Comparison of ENCODE assay signal across 16 cellular contexts in the genomic region with DNA sequence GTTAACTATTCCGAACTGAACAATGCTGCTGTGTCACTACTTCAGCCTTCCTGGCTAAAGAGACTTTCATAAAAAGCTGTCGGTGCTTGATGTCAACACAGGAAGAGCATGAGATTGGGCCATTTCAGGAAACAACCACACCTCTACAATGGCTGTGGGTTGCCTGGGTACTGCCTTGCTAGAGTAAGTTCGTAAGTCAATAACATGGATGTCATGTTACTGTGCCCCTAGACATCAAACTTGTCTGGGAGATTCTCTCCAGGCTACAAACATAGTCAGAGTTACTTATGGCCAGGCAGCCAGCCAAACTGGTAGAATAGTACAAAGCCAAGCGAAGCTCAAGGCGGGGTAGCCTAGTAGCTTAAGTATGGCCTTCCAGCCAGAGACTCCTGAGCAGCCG. TPM values are rescaled to one million over a fixed set of nuclear protein-coding genes. Genes with fewer than 3 reads are reported as not detected.
DNase-seq lines count a peak whose midpoint lies in the region; ATAC-seq, FAIRE-seq and TF ChIP-seq lines count a peak whose summit lies in the region.
"Had no signal": no experiment of that assay in that cellular context is flagged by ENCODE, and none has a peak within 500 bp of the region (broad histone marks: within the 10 kb centered on the region; RNA-seq: fewer than 3 reads in every experiment).

No MANE protein-coding gene starts in this region.

- no peak overlapping the region for H4K8ac ChIP-seq in H1 (ENCODE audit: extremely low read depth, insufficient read depth, low read length)

- no peak overlapping the region for H3K4me3 ChIP-seq in liver (ENCODE audit: low read depth in 1 of 3, low read length in 3 of 3)
- H3K4me3 ChIP-seq in HepG2 (replicated peaks in 1 of 3; ENCODE audit: insufficient read depth in 1 of 3, low read depth in 2 of 3, low read length in 3 of 3) = no peak overlapping the region
- H3K4me3 ChIP-seq in H1 (ENCODE audit: extremely low read depth in 1 of 4, insufficient read depth in 2 of 4, low read depth in 3 of 4, low read length in 4 of 4) = no peak overlapping the region
- H3K4me3 ChIP-seq in muscle layer of colon (ENCODE audit: low read depth in 1 of 2, low read length in 2 of 2) = no peak overlapping the region
- H3K4me3 ChIP-seq in vagina = no peak overlapping the region
- H3K4me3 ChIP-seq: uterus had no signal

- H3K27me3 ChIP-seq in liver (ENCODE audit: control insufficient read depth in 4 of 4, insufficient read depth in 4 of 4, low read length in 3 of 4) (no peaks in the 10 kb centered on the region), HepG2 (ENCODE audit: control insufficient read depth in 1 of 2, insufficient read depth in 2 of 2, low read length in 2 of 2) (no peaks in the 10 kb centered on the region), H1 (replicated peaks in 1 of 4; ENCODE audit: control insufficient read depth in 3 of 4, extremely low read depth in 1 of 4, insufficient read depth in 3 of 4, low read length in 3 of 4) (no peaks in the 10 kb centered on the region), muscle layer of colon (ENCODE audit: control insufficient read depth in 1 of 2, insufficient read depth in 2 of 2, low read length in 2 of 2) (no peaks in the 10 kb centered on the region), vagina (no peaks in the 10 kb centered on the region)
- H3K27me3 ChIP-seq: uterus had no signal

- H3K4me2 ChIP-seq in HepG2 (ENCODE audit: low read depth, low read length) (no peak overlapping the region), H1 (ENCODE audit: insufficient read depth in 1 of 2, low read depth in 2 of 2, low read length in 2 of 2) (no peak overlapping the region)

- H3K79me1 ChIP-seq in H1 (ENCODE audit: low read depth, low read length) = peaks cover 2% of the 10 kb centered on the region; the same call in 1 of the 2 replicates

- H4K5ac ChIP-seq in H1 (ENCODE audit: insufficient read length, low read depth, low read length) = no peak overlapping the region

- H2BK120ac ChIP-seq in H1 (replicated peaks; ENCODE audit: low read depth, low read length) = no peak overlapping the region

- H2BK5ac ChIP-seq in H1 (ENCODE audit: low read depth, low read length) = no peak overlapping the region

- no peak for DNase-seq in HepG2 (ENCODE audit: low spot score)
- DNase-seq in H1 (ENCODE audit: low read depth in 1 of 2, low spot score in 2 of 2) = no peak
- no peak for DNase-seq in vagina (ENCODE audit: extremely low spot score in 2 of 2)
- DNase-seq in mucosa of gallbladder (ENCODE audit: low spot score) = no peak
- DNase-seq in HFFc6 = no peak
- DNase-seq: activated CD4-positive, alpha-beta T cell treated with anti-CD3 and anti-CD28 coated beads for 1 hour; activated effector memory CD4-positive, alpha-beta T cell treated with anti-CD3 and anti-CD28 coated beads, Interleukin-2, amount 50 U/mL, for 16 hours; central memory CD4-positive, alpha-beta T cell; DMS53; OCI-M1; stimulated activated CD4-positive, alpha-beta T cell treated with anti-CD3 and anti-CD28 coated beads, Interleukin-15, amount 100 ng/mL, for 24 hours; SW 1271; uterus had no signal

- H3K27me3 Mint-ChIP-seq in HFFc6 (ENCODE audit: insufficient read depth) = no peaks in the 10 kb centered on the region

- H3K9ac ChIP-seq in liver (ENCODE audit: low read depth in 1 of 2, low read length in 2 of 2) (no peak overlapping the region), HepG2 (ENCODE audit: insufficient read depth, low read depth, low read length) (no peak overlapping the region), H1 (replicated peaks in 1 of 4; ENCODE audit: extremely low read depth in 1 of 4, low read depth in 3 of 4, low read length in 3 of 4) (no peak overlapping the region), muscle layer of colon (ENCODE audit: low read length) (no peak overlapping the region)

- FAIRE-seq in HepG2 (lab: Jason Lieb, UNC) (no peak), H1 (lab: Jason Lieb, UNC) (no peak)

- no TSS peak for BruUV-seq in HepG2 (replicated peaks; lab: Mats Ljungman, UMichigan)

- no peak overlapping the region for H3K14ac ChIP-seq in H1 (ENCODE audit: insufficient read length)

- H2AFZ ChIP-seq in HepG2 (ENCODE audit: low read length) (no peak overlapping the region), H1 (ENCODE audit: low read length) (no peak overlapping the region)

- H3K18ac ChIP-seq in H1 (ENCODE audit: extremely low read depth, low read length) = no peak overlapping the region

- no peak overlapping the region for H3K27ac Mint-ChIP-seq in HFFc6

- H3K36me3 ChIP-seq in liver (ENCODE audit: control insufficient read depth in 4 of 4, insufficient read depth in 3 of 4, low read depth in 1 of 4, low read length in 3 of 4) (peaks cover 1 to 39% (median 21%) of the 10 kb centered on the region in 4 donors), HepG2 (replicated peaks in 1 of 2; ENCODE audit: control insufficient read depth in 1 of 2, insufficient read depth in 2 of 2, low read length in 2 of 2) (peaks cover 13 to 75% of the 10 kb centered on the region in 2 experiments), H1 (ENCODE audit: control insufficient read depth in 2 of 4, insufficient read depth in 4 of 4, low read length in 3 of 4) (peaks cover 7 to 45% (median 26%) of the 10 kb centered on the region in 4 experiments; a peak in 7 of 8 replicates), muscle layer of colon (ENCODE audit: insufficient read depth, low read length) (peaks cover 40% of the 10 kb centered on the region), vagina (peaks cover 0 to 29% of the 10 kb centered on the region in 2 donors)
- H3K36me3 ChIP-seq: uterus had no signal

- 87% methylated on average over 6 of the region's 6 CpGs for WGBS in liver
- WGBS in HepG2 (ENCODE audit: low lambda C conversion rate) = 95% methylated on average over 6 of the region's 6 CpGs
- WGBS in H1 (ENCODE audit: extremely low coverage in 1 of 2, insufficient coverage in 1 of 2, insufficient read length in 1 of 2, insufficient replicate concordance in 2 of 2, low coverage in 1 of 2, low lambda C conversion rate in 2 of 2, missing lambda C conversion rate in 1 of 2), 2 experiments = 91% methylated on average over 6 of the region's 6 CpGs; no CpG with 5 or more reads in 1 of the 2 experiments

- no peaks in the 10 kb centered on the region for H3K23me2 ChIP-seq in H1 (ENCODE audit: low read depth, low read length)

- ATAC-seq in HepG2 = no peak
- ATAC-seq in GM21528 (IDR thresholded peaks at IDR 0.05; ENCODE audit: low FRiP score, unreplicated experiment) = no peak

- TF ChIP-seq CTCF in liver (IDR thresholded peaks at IDR 0.05; ENCODE audit: low read depth, low read length, missing input control) = no peak
- TF ChIP-seq CTCF in HepG2 (CRISPR knock-in tag; IDR thresholded peaks at IDR 0.05) = no peak
- no peak for TF ChIP-seq CTCF in H1 (IDR thresholded peaks at IDR 0.05; ENCODE audit: control extremely low read depth in 1 of 3, insufficient read depth in 1 of 3, low read depth in 1 of 3, low read length in 3 of 3)
- TF ChIP-seq CTCF in vagina (IDR thresholded peaks at IDR 0.05) = no peak
- no peak for TF ChIP-seq CTCF in HFFc6 (IDR thresholded peaks at IDR 0.05)

- no peak overlapping the region for H2BK15ac ChIP-seq in H1 (ENCODE audit: low read length)

- in situ Hi-C loops in HepG2 (cut with HindIII; ENCODE audit: extremely low pct_ligation_motif_present, low pct_unique_long_range_greater_than_20kb) = no loop called here

- H3K9me3 Mint-ChIP-seq in HFFc6 = no peaks in the 10 kb centered on the region

- H3K23ac ChIP-seq in H1 (ENCODE audit: insufficient read length) = no peak overlapping the region

- no peak for TF ChIP-seq EP300 in HepG2 (IDR thresholded peaks at IDR 0.05; ENCODE audit: low read depth in 2 of 2, low read length in 2 of 2)
- TF ChIP-seq EP300 in HepG2 (CRISPR knock-in tag; IDR thresholded peaks at IDR 0.05; ENCODE audit: borderline replicate concordance) = no peak
- TF ChIP-seq EP300 in H1 (IDR thresholded peaks at IDR 0.05; ENCODE audit: borderline replicate concordance in 1 of 2, low read depth in 2 of 2, low read length in 2 of 2) = no peak

- no peak for TF ChIP-seq RAD21 in liver (IDR thresholded peaks at IDR 0.05)
- no peak for TF ChIP-seq RAD21 in HepG2 (CRISPR knock-in tag; IDR thresholded peaks at IDR 0.05)
- TF ChIP-seq RAD21 in H1 (IDR thresholded peaks at IDR 0.05 in 1 of 2, conservative IDR thresholded peaks at IDR 0.05 in 1 of 2; ENCODE audit: low read depth in 2 of 2, low read length in 2 of 2) = no peak

- no peak overlapping the region for H2AK5ac ChIP-seq in H1 (ENCODE audit: low read depth, low read length)

- peaks cover 10% of the 10 kb centered on the region for H3K4me1 Mint-ChIP-seq in HFFc6 (ENCODE audit: low read depth)

- POLR2A ChIA-PET in HepG2 (lab: Yijun Ruan, JAX) (no interaction called here), H1 (lab: Charles Lee; ENCODE audit: partially characterized antibody) (interaction anchor here (1.4 to 1.5 kb wide), 2 partner anchors 16 to 22 kb away, joined by 4 to 5 read pairs; no protein-coding TSS in a partner anchor)

- H3K4ac ChIP-seq in H1 (replicated peaks; ENCODE audit: insufficient read length, low read depth, low read length) = no peak overlapping the region

- H3K4me3 Mint-ChIP-seq in HFFc6 = no peak overlapping the region

- H3K36me3 Mint-ChIP-seq in HFFc6 (ENCODE audit: low read depth) = peaks cover 62% of the 10 kb centered on the region

- H2BK12ac ChIP-seq in H1 (ENCODE audit: low read depth, low read length) = no peak overlapping the region

- H4K20me1 ChIP-seq in HepG2 (ENCODE audit: insufficient read depth, low read length) (0 out of 2 replicates have a peak, but pooled peaks cover 5% of the 10 kb centered on the region), H1 (replicated peaks in 1 of 2; ENCODE audit: control insufficient read depth in 1 of 2, insufficient read depth in 2 of 2, low read length in 2 of 2) (peaks cover 6 to 12% of the 10 kb centered on the region in 2 experiments)

- H3K9me3 ChIP-seq in liver (ENCODE audit: control insufficient read depth in 4 of 4, low read length in 3 of 4) (no peaks in the 10 kb centered on the region), HepG2 (ENCODE audit: low read length) (no peaks in the 10 kb centered on the region), H1 (ENCODE audit: insufficient read depth in 2 of 2, low read depth in 1 of 2, low read length in 1 of 2) (no peaks in the 10 kb centered on the region), muscle layer of colon (ENCODE audit: low read length) (no peaks in the 10 kb centered on the region), vagina (no peaks in the 10 kb centered on the region)
- H3K9me3 ChIP-seq: uterus had no signal

- H3K27ac ChIP-seq in liver (ENCODE audit: low read depth in 1 of 2, low read length in 2 of 2) (peak overlapping the region in 1 of 2 donors; percentile 53), HepG2 (ENCODE audit: extremely low read length, insufficient read depth, low read length) (no peak overlapping the region), H1 (ENCODE audit: low read depth, low read length) (0 out of 2 replicates have a peak overlapping the region, but pooled peaks have one; percentile 25), muscle layer of colon (ENCODE audit: low read depth, low read length) (peak overlapping the region; percentile 61), vagina (peak overlapping the region; percentile 74)

- CTCF ChIA-PET in HepG2 (lab: Yijun Ruan, JAX; ENCODE audit: low intra/inter-chr PET ratio, low total read pairs) = no interaction called here
- CTCF ChIA-PET in H1 (lab: Charles Lee; ENCODE audit: partially characterized antibody) = no interaction called here

- intact Hi-C loops in HepG2 (cut with micrococcal nuclease; ENCODE audit: unreplicated experiment) = no loop called here
- intact Hi-C loops in vagina (cut with DNase I) = no loop called here

- no peak overlapping the region for H2BK20ac ChIP-seq in H1 (ENCODE audit: low read length)

- H3K4me1 ChIP-seq in liver (ENCODE audit: control insufficient read depth in 4 of 4, insufficient read depth in 4 of 4, low read length in 3 of 4) (peaks cover 2 to 8% (median 5%) of the 10 kb centered on the region in 4 donors), HepG2 (ENCODE audit: insufficient read depth, low read length) (peaks cover 20% of the 10 kb centered on the region), H1 (replicated peaks in 1 of 4; ENCODE audit: control insufficient read depth in 3 of 4, insufficient read depth in 4 of 4, low read length in 3 of 4) (no peaks in the 10 kb centered on the region; a peak in 2 of 7 replicates), muscle layer of colon (ENCODE audit: insufficient read depth, low read length) (peaks cover 65% of the 10 kb centered on the region), vagina (peaks cover 75% of the 10 kb centered on the region)

- H4K91ac ChIP-seq in H1 (replicated peaks; ENCODE audit: insufficient read length, low read length) = no peak overlapping the region

- no peak overlapping the region for H3K56ac ChIP-seq in H1 (replicated peaks; ENCODE audit: insufficient read length, low read depth, low read length)

- TF ChIP-seq POLR2A in HepG2 (IDR thresholded peaks at IDR 0.05; ENCODE audit: insufficient read depth in 1 of 2, low read depth in 2 of 2, low read length in 2 of 2) (no peak), H1 (IDR thresholded peaks at IDR 0.05; ENCODE audit: control extremely low read depth in 1 of 2, low read depth in 2 of 2, low read length in 2 of 2) (no peak), vagina (IDR thresholded peaks at IDR 0.05) (no peak)

- H3K79me2 ChIP-seq in HepG2 (ENCODE audit: insufficient read depth, low read length) (no peaks in the 10 kb centered on the region), H1 (ENCODE audit: control insufficient read depth in 1 of 2, insufficient read depth in 2 of 2, low read length in 2 of 2) (peaks cover 0 to 11% of the 10 kb centered on the region in 2 experiments; a peak in 2 of 4 replicates)

RNA-seq across cellular contexts. Expression of a gene that starts 23.1 kb away (rescaled TPM):
- total RNA-seq in liver (10 to 100 TPM; 18.9 to 27.0 TPM), HepG2 (2016; rRNA removed; fragmentation: Illumina TruSeq; extraction: Trizol) (28.5 and 29.4 TPM in 2 replicates), vagina (71.7 TPM), mucosa of gallbladder (109 TPM)
- polyA plus RNA-seq in liver (10 to 100 TPM; 14.8 TPM), HepG2 (2011; rRNA removed) (29.3 and 30.7 TPM in 2 replicates), H1 (2011; rRNA removed) (35.8 and 36.9 TPM in 2 replicates)
- total RNA-seq in HepG2 (2016; cell fraction: cytosol; rRNA removed; fragmentation: Illumina TruSeq; extraction: Trizol; ENCODE audit: low read depth) = 14.4 and 14.7 TPM in 2 replicates
- 27.4 and 32.7 TPM in 2 replicates for total RNA-seq in HepG2 (2016; cell fraction: insoluble cytoplasmic fraction; rRNA removed; fragmentation: Illumina TruSeq; extraction: Trizol)
- 28.0 and 28.2 TPM in 2 replicates for total RNA-seq in HepG2 (2016; cell fraction: membrane; rRNA removed; fragmentation: Illumina TruSeq; extraction: Trizol)
- total RNA-seq in HepG2 (2016; cell fraction: nucleus; rRNA removed; fragmentation: Illumina TruSeq; extraction: Trizol) = 18.9 and 21.1 TPM in 2 replicates
- polyA plus RNA-seq in HepG2 (2011; cell fraction: cytosol; rRNA removed) = 42.3 and 42.6 TPM in 2 replicates
- polyA plus RNA-seq in HepG2 (2011; cell fraction: nucleus; rRNA removed) = 37.6 and 47.3 TPM in 2 replicates
- 20.1 and 23.7 TPM in 2 replicates for polyA plus RNA-seq in HepG2 (2012)
- 6.6 and 9.3 TPM in 2 replicates for polyA plus RNA-seq in HepG2 (2016; cell fraction: cytosol; fragmentation: Illumina TruSeq; extraction: Trizol; ENCODE audit: low read depth)
- polyA plus RNA-seq in HepG2 (2016; cell fraction: insoluble cytoplasmic fraction; fragmentation: Illumina TruSeq; extraction: Trizol; ENCODE audit: low read depth) = 36.1 and 44.7 TPM in 2 replicates
- polyA plus RNA-seq in HepG2 (2016; cell fraction: membrane; fragmentation: Illumina TruSeq; extraction: Trizol; ENCODE audit: low read depth) = 18.6 and 20.1 TPM in 2 replicates
- polyA plus RNA-seq in HepG2 (2016; cell fraction: nucleus; fragmentation: Illumina TruSeq; extraction: Trizol; ENCODE audit: insufficient read depth, low read depth) = 26.0 and 26.1 TPM in 2 replicates
- polyA minus RNA-seq in HepG2 (2011; rRNA and poly(A)+ RNA removed; ENCODE audit: low replicate concordance) = 43.9 and 54.5 TPM in 2 replicates
- 12.6 and 17.5 TPM in 2 replicates for polyA minus RNA-seq in HepG2 (2011; cell fraction: cytosol; rRNA and poly(A)+ RNA removed)
- polyA minus RNA-seq in HepG2 (2011; cell fraction: nucleus; rRNA and poly(A)+ RNA removed) = 53.7 and 63.0 TPM in 2 replicates
- 65.1 and 68.3 TPM in 2 replicates for total RNA-seq in H1 (2021; fragmentation: NEBNext Ultra II Directional; extraction: Animal tissue kit (Norgen Biotek cat#: 25700))
- polyA plus RNA-seq in H1 (2011; cell fraction: cytosol; rRNA removed) = 42.6 TPM
- polyA plus RNA-seq in H1 (2011; cell fraction: nucleus; rRNA removed) = 46.5 TPM
- polyA plus RNA-seq in H1 (2012, experiment 1 of 2) = 33.1 to 49.6 TPM (median 39.9 TPM) in 4 replicates
- polyA plus RNA-seq in H1 (2012, experiment 2 of 2) = 28.3 TPM
- 36.7 TPM for polyA plus RNA-seq in H1 (2013, experiment 1 of 2)
- polyA plus RNA-seq in H1 (2013, experiment 2 of 2) = 38.6 TPM
- polyA minus RNA-seq in H1 (2011; rRNA and poly(A)+ RNA removed) = 31.5 and 41.5 TPM in 2 replicates
- polyA minus RNA-seq in H1 (2011; cell fraction: cytosol; rRNA and poly(A)+ RNA removed) = 19.2 TPM
- polyA minus RNA-seq in H1 (2011; cell fraction: nucleus; rRNA and poly(A)+ RNA removed) = 63.4 TPM
- 10 to 100 TPM; 79.0 to 95.6 (median 81.9) TPM for total RNA-seq in HFFc6 (2021; fragmentation: NEBNext Ultra II Directional; extraction: Animal tissue kit (Norgen Biotek cat#: 25700))
